3 cellular contexts compared by ENCODE assay signal in genomic region chr1:94014087-94014486, GRCh38.
A peak's percentile ranks its signal among the peaks of the same experiment; 100 is the strongest.
TF ChIP-seq lines count a peak whose summit lies in the region.

No MANE protein-coding gene starts in this region.

TF ChIP-seq in GM23338, 12 proteins besides CTCF, POLR2A, EP300 and RAD21:
- no peak for TF ChIP-seq NANOG (IDR thresholded peaks at IDR 0.05; ENCODE audit: borderline replicate concordance)
- no peak for TF ChIP-seq ZNF114 (CRISPR knock-in tag; IDR thresholded peaks at IDR 0.05)
- no peak for TF ChIP-seq POLR2AphosphoS5 (IDR thresholded peaks at IDR 0.05; ENCODE audit: low read depth)

TF ChIP-seq in HEK293, 187 proteins besides CTCF, POLR2A, EP300 and RAD21:
- no peak for TF ChIP-seq ZNF16 (tag by site-specific recombination; IDR thresholded peaks at IDR 0.05; ENCODE audit: low read depth)
- no peak for TF ChIP-seq ZNF449 (tag by site-specific recombination; IDR thresholded peaks at IDR 0.05)
- no peak for TF ChIP-seq ZNF48 (tag by site-specific recombination; IDR thresholded peaks at IDR 0.05)
- no peak for TF ChIP-seq TRIM28 (IDR thresholded peaks at IDR 0.05; ENCODE audit: borderline replicate concordance, low read length)
- no peak for TF ChIP-seq ZNF843 (tag by site-specific recombination; IDR thresholded peaks at IDR 0.05)
- 0 out of 2 replicates have a peak, but pooled peaks have one; percentile 31 for TF ChIP-seq ZNF521 (tag by site-specific recombination; IDR thresholded peaks at IDR 0.05)
- no peak for TF ChIP-seq ZNF501 (tag by site-specific recombination; IDR thresholded peaks at IDR 0.05)
- TF ChIP-seq ZNF221 (tag by site-specific recombination; IDR thresholded peaks at IDR 0.05; ENCODE audit: borderline replicate concordance): no peak
- TF ChIP-seq PRDM6 (tag by site-specific recombination; IDR thresholded peaks at IDR 0.05): no peak
- peak; percentile 98 for TF ChIP-seq ZNF366 (tag by site-specific recombination; conservative IDR thresholded peaks at IDR 0.05)
- TF ChIP-seq REPIN1 (tag by site-specific recombination; IDR thresholded peaks at IDR 0.05; ENCODE audit: low read depth): no peak

TF ChIP-seq in H1, 55 proteins besides CTCF, POLR2A, EP300 and RAD21:
- TF ChIP-seq TAF7 (optimal IDR thresholded peaks at IDR 0.05; ENCODE audit: borderline replicate concordance, low read depth, low read length) (no peak), NANOG (IDR thresholded peaks at IDR 0.05; ENCODE audit: insufficient read depth, low read depth, low read length, poor library complexity, severe bottlenecking) (no peak), TEAD4 (IDR thresholded peaks at IDR 0.05; ENCODE audit: low read depth, low read length) (no peak), SIRT6 (IDR thresholded peaks at IDR 0.05; ENCODE audit: low read length) (no peak), NRF1 (IDR thresholded peaks at IDR 0.05; ENCODE audit: low read depth, low read length) (no peak), CHD7 (IDR thresholded peaks at IDR 0.05; ENCODE audit: insufficient replicate concordance, low read length) (no peak), BRCA1 (IDR thresholded peaks at IDR 0.05; ENCODE audit: low read depth, low read length) (no peak), SIN3A (conservative IDR thresholded peaks at IDR 0.05 in 1 of 2, IDR thresholded peaks at IDR 0.05 in 1 of 2; ENCODE audit: low read depth in 1 of 2, low read length in 2 of 2) (no peak), CBX8 (IDR thresholded peaks at IDR 0.05; ENCODE audit: borderline replicate concordance, low read depth, low read length) (no peak), HDAC2 (IDR thresholded peaks at IDR 0.05; ENCODE audit: borderline replicate concordance in 1 of 2, low read depth in 2 of 2, low read length in 2 of 2) (no peak), RNF2 (IDR thresholded peaks at IDR 0.05; ENCODE audit: borderline replicate concordance, low read depth, low read length, missing control alignments, poor library complexity, severe bottlenecking) (no peak), KDM4A (IDR thresholded peaks at IDR 0.05; ENCODE audit: low read depth, low read length, severe bottlenecking) (no peak), ATF3 (IDR thresholded peaks at IDR 0.05; ENCODE audit: insufficient read depth, low read depth, low read length) (no peak), KDM1A (IDR thresholded peaks at IDR 0.05; ENCODE audit: borderline replicate concordance, low read length) (no peak), TCF12 (IDR thresholded peaks at IDR 0.05; ENCODE audit: low read depth, low read length) (no peak)
